13 cellular contexts compared by ENCODE assay signal in genomic region chr2:96546321-96546720, GRCh38. TPM values are rescaled to one million over a fixed set of nuclear protein-coding genes. Genes with fewer than 3 reads are reported as not detected.
A peak's percentile ranks its signal among the peaks of the same experiment; 100 is the strongest.
DNase-seq lines count a peak whose midpoint lies in the region; ATAC-seq, FAIRE-seq and TF ChIP-seq lines count a peak whose summit lies in the region.
"Had no signal": no experiment of that assay in that cellular context is flagged by ENCODE, and none has a peak within 500 bp of the region (broad histone marks: within the 10 kb centered on the region; RNA-seq: fewer than 3 reads in every experiment).

No MANE protein-coding gene starts in this region.

- H3K4me1 Mint-ChIP-seq in activated CD8-positive, alpha-beta T cell treated with anti-CD3 and anti-CD28 coated beads, Interleukin-2, amount 10 ng/mL, durations not matched to agents 7 days and 5 days (ENCODE audit: low read depth): peaks cover 54% of the 10 kb centered on the region
- H3K4me1 Mint-ChIP-seq in immature natural killer cell: peaks cover 68 to 71% of the 10 kb centered on the region in 2 donors

- CTCF ChIA-PET in activated CD8-positive, alpha-beta T cell treated with anti-CD3 and anti-CD28 coated beads, Interleukin-2, amount 10 ng/mL, durations not matched to agents 7 days and 5 days (lab: Charles Lee): no interaction called here

- H3K9me3 ChIP-seq in BLaER1 (peaks cover 32% of the 10 kb centered on the region), DND-41 (ENCODE audit: insufficient read depth, low read length, severe bottlenecking) (no peaks in the 10 kb centered on the region), small intestine (ENCODE audit: control insufficient read depth, low read depth) (no peaks in the 10 kb centered on the region)
- H3K9me3 ChIP-seq: BE2C, mucosa of descending colon had no signal

- H3K79me2 ChIP-seq in DND-41 (ENCODE audit: insufficient read depth, low read length): peaks cover 45% of the 10 kb centered on the region

- H3K4me2 ChIP-seq in BLaER1: peak overlapping the region; percentile 70
- no peak overlapping the region for H3K4me2 ChIP-seq in DND-41 (ENCODE audit: insufficient read depth, low read length)
- H3K4me2 ChIP-seq: smooth muscle cell had no signal

- no peak overlapping the region for H2AFZ ChIP-seq in DND-41 (ENCODE audit: low read depth, low read length)

- H4K20me1 ChIP-seq in BLaER1 (peaks cover 100% of the 10 kb centered on the region), DND-41 (ENCODE audit: insufficient read depth, low read length) (peaks cover 52% of the 10 kb centered on the region)

- H3K9ac ChIP-seq in BLaER1 (0 out of 2 replicates have a peak overlapping the region, but pooled peaks have one; percentile 32), DND-41 (ENCODE audit: low read depth, low read length) (no peak overlapping the region)

- no peak overlapping the region for H3K4me3 ChIP-seq in BLaER1
- no peak overlapping the region for H3K4me3 ChIP-seq in DND-41 (ENCODE audit: low read depth in 1 of 2, low read length in 2 of 2)
- H3K4me3 ChIP-seq in small intestine (ENCODE audit: low read depth in 1 of 2, low read length in 2 of 2): no peak overlapping the region
- H3K4me3 ChIP-seq: mucosa of descending colon, smooth muscle cell had no signal

- 85 to 95% (median 87%) methylated on average over 5 of the region's 5 CpGs for WGBS in small intestine, 3 donors

- H3K4me3 Mint-ChIP-seq in activated CD8-positive, alpha-beta T cell treated with anti-CD3 and anti-CD28 coated beads, Interleukin-2, amount 10 ng/mL, durations not matched to agents 7 days and 5 days: peak overlapping the region; percentile 32
- peak overlapping the region; percentile 77 to 87 (median 85) for H3K4me3 Mint-ChIP-seq in immature natural killer cell

- peak overlapping the region; percentile 46; the same call in 1 of the 2 replicates for H3K27ac ChIP-seq in BLaER1
- peak overlapping the region; percentile 36; the same call in 1 of the 2 replicates for H3K27ac ChIP-seq in DND-41 (ENCODE audit: low read length)
- no peak overlapping the region for H3K27ac ChIP-seq in small intestine (ENCODE audit: low read depth in 1 of 2, low read length in 1 of 2)

- DNase-seq in DND-41 (no peak), immature natural killer cell (peak; percentile 75 to 80 (median 77)), NCI-H69 (lab: John Stamatoyannopoulos, UW) (no peak), small intestine (no peak)
- DNase-seq in activated CD8-positive, alpha-beta T cell treated with anti-CD3 and anti-CD28 coated beads, Interleukin-2, amount 10 ng/mL, durations not matched to agents 7 days and 5 days: peak; percentile 49
- DNase-seq: BE2C, NCI-H1694 treated with DMSO at 0.1 percent for 48 hours, NCI-H510A had no signal

- no peaks in the 10 kb centered on the region for H3K27me3 Mint-ChIP-seq in activated CD8-positive, alpha-beta T cell treated with anti-CD3 and anti-CD28 coated beads, Interleukin-2, amount 10 ng/mL, durations not matched to agents 7 days and 5 days (ENCODE audit: low read depth)
- peaks cover 8 to 16% (median 14%) of the 10 kb centered on the region in 3 donors for H3K27me3 Mint-ChIP-seq in immature natural killer cell (ENCODE audit: low read depth in 3 of 3)

- ATAC-seq in DND-41 (ENCODE audit: insufficient read depth, low read depth) (peak; percentile 44; the same call in 1 of the 3 replicates), HG03460 (IDR thresholded peaks at IDR 0.05; ENCODE audit: unreplicated experiment) (no peak)
- peak; percentile 17 for ATAC-seq in activated CD8-positive, alpha-beta T cell treated with anti-CD3 and anti-CD28 coated beads, Interleukin-2, amount 10 ng/mL, durations not matched to agents 7 days and 5 days
- ATAC-seq: mucosa of descending colon had no signal

- H3K4me1 ChIP-seq in BLaER1: peaks cover 59% of the 10 kb centered on the region
- H3K4me1 ChIP-seq in DND-41 (ENCODE audit: insufficient read depth, low read length): peaks cover 6% of the 10 kb centered on the region; the same call in 1 of the 2 replicates
- no peaks in the 10 kb centered on the region for H3K4me1 ChIP-seq in small intestine (ENCODE audit: control insufficient read depth in 2 of 2, insufficient read depth in 1 of 2, low read depth in 1 of 2, low read length in 1 of 2)
- H3K4me1 ChIP-seq: BE2C had no signal

- H3K27ac Mint-ChIP-seq in activated CD8-positive, alpha-beta T cell treated with anti-CD3 and anti-CD28 coated beads, Interleukin-2, amount 10 ng/mL, durations not matched to agents 7 days and 5 days: peak overlapping the region; percentile 36
- H3K27ac Mint-ChIP-seq in immature natural killer cell: peak overlapping the region; percentile 77 to 93 (median 86)

- H3K27me3 ChIP-seq in BLaER1: no peaks in the 10 kb centered on the region
- H3K27me3 ChIP-seq in DND-41 (ENCODE audit: insufficient read depth, low read length, poor library complexity): no peaks in the 10 kb centered on the region
- no peaks in the 10 kb centered on the region for H3K27me3 ChIP-seq in small intestine (ENCODE audit: control insufficient read depth in 2 of 2, insufficient read depth in 2 of 2, low read length in 2 of 2)
- H3K27me3 ChIP-seq: BE2C had no signal

- no peak for FAIRE-seq in small intestine (lab: Jason Lieb, UNC)

- POLR2A ChIA-PET in activated CD8-positive, alpha-beta T cell treated with anti-CD3 and anti-CD28 coated beads, Interleukin-2, amount 10 ng/mL, durations not matched to agents 7 days and 5 days (lab: Charles Lee): interaction anchor here (1.4 kb wide), 1 partner anchor 8 kb away, joined by 9 read pairs; no protein-coding TSS in a partner anchor

- H3K36me3 ChIP-seq in BLaER1 (peaks cover 100% of the 10 kb centered on the region), DND-41 (ENCODE audit: insufficient read depth, low read length) (peaks cover 67% of the 10 kb centered on the region), small intestine (ENCODE audit: control insufficient read depth in 2 of 2, insufficient read depth in 2 of 2, low read length in 2 of 2) (peaks cover 0 to under 1% of the 10 kb centered on the region in 2 donors)
- H3K36me3 ChIP-seq: BE2C had no signal

- peaks cover 65% of the 10 kb centered on the region for H3K36me3 Mint-ChIP-seq in activated CD8-positive, alpha-beta T cell treated with anti-CD3 and anti-CD28 coated beads, Interleukin-2, amount 10 ng/mL, durations not matched to agents 7 days and 5 days (ENCODE audit: low read depth)
- peaks cover 23 to 46% (median 37%) of the 10 kb centered on the region in 3 donors for H3K36me3 Mint-ChIP-seq in immature natural killer cell

- no peaks in the 10 kb centered on the region for H3K9me3 Mint-ChIP-seq in activated CD8-positive, alpha-beta T cell treated with anti-CD3 and anti-CD28 coated beads, Interleukin-2, amount 10 ng/mL, durations not matched to agents 7 days and 5 days (ENCODE audit: insufficient read depth)
- H3K9me3 Mint-ChIP-seq in immature natural killer cell: no peaks in the 10 kb centered on the region

- TF ChIP-seq CTCF in DND-41 (IDR thresholded peaks at IDR 0.05; ENCODE audit: borderline replicate concordance, extremely low read depth, low read length, poor library complexity, severe bottlenecking): no peak

RNA-seq across cellular contexts. Expression of gene ARID5A, which starts 9.8 kb away (rescaled TPM):
- 10 to 100 TPM; 37.7 to 40.1 TPM for total RNA-seq in activated CD8-positive, alpha-beta T cell treated with anti-CD3 and anti-CD28 coated beads, Interleukin-2, amount 10 ng/mL, durations not matched to agents 7 days and 5 days
- polyA plus RNA-seq in immature natural killer cell (100 to 1,000 TPM in 1 of 3 donors, 10 to 100 TPM in 2; 77.1 to 204 (median 82.7) TPM), small intestine (10 to 100 TPM in 1 of 3 donors, 1 to 10 TPM in 2; 2.9 to 15.2 (median 8.6) TPM)

RNA-seq across cellular contexts. Expression of gene NEURL3, which starts 41.2 kb away (rescaled TPM):
- not detected for total RNA-seq in activated CD8-positive, alpha-beta T cell treated with anti-CD3 and anti-CD28 coated beads, Interleukin-2, amount 10 ng/mL, durations not matched to agents 7 days and 5 days
- polyA plus RNA-seq in immature natural killer cell (not detected), small intestine (1 to 10 TPM in 2 of 3 donors, under 1 TPM in 1; 0.61 to 6.2 (median 3.1) TPM)
- total RNA-seq: LHCN-M2, smooth muscle cell had no signal

Comparison
In these comparisons a context has a peak if more than half of its experiments do, and no peak if none do; other contexts are left out.
1. H3K27ac ChIP-seq: peak in BLaER1 (single experiment) and DND-41 (single experiment); none in small intestine (0 of 2).
2. DNase-seq: peak in activated CD8-positive, alpha-beta T cell treated with anti-CD3 and anti-CD28 coated beads, Interleukin-2, amount 10 ng/mL, durations not matched to agents 7 days and 5 days (single experiment) and immature natural killer cell (3 of 3); none in DND-41 (single experiment), NCI-H69 (single experiment) and small intestine (single experiment).
3. RNA of gene ARID5A, which starts 9.8 kb away (polyA plus RNA-seq): 77.1 to 204 TPM in immature natural killer cell; 2.9 to 15.2 TPM in small intestine; every median in the first group is over 4 times any median in the second.